ENCODE assay signal across 17 cellular contexts in genomic region chr9:108910914-108911313, GRCh38. TPM values are rescaled to one million over a fixed set of nuclear protein-coding genes. Genes with fewer than 3 reads are reported as not detected.
A peak's percentile ranks its signal among the peaks of the same experiment; 100 is the strongest.
DNase-seq lines count a peak whose midpoint lies in the region; ATAC-seq and TF ChIP-seq lines count a peak whose summit lies in the region.
"Had no signal": no experiment of that assay in that cellular context is flagged by ENCODE, and none has a peak within 500 bp of the region (broad histone marks: within the 10 kb centered on the region; RNA-seq: fewer than 3 reads in every experiment).

No MANE protein-coding gene starts in this region.

- POLR2A ChIA-PET in MCF 10A (lab: Yijun Ruan, JAX) = no interaction called here

- peaks cover 79% of the 10 kb centered on the region for H3K36me3 Mint-ChIP-seq in MCF 10A (ENCODE audit: insufficient read depth, unreplicated experiment)
- peaks cover 35% of the 10 kb centered on the region for H3K36me3 Mint-ChIP-seq in HFFc6 (ENCODE audit: low read depth)
- H3K36me3 Mint-ChIP-seq in type B pancreatic cell = peaks cover 40% of the 10 kb centered on the region

- H3K27ac Mint-ChIP-seq in MCF 10A (ENCODE audit: low read depth, unreplicated experiment) (peak overlapping the region; percentile 29), HFFc6 (peak overlapping the region; percentile 27; the same call in 1 of the 2 replicates), type B pancreatic cell (peak overlapping the region; percentile 83)

- no peaks in the 10 kb centered on the region for H3K27me3 ChIP-seq in breast epithelium

- no TSS peak for BruUV-seq in MCF 10A (replicated peaks; lab: Mats Ljungman, UMichigan)

- no peak overlapping the region for H3K4me3 Mint-ChIP-seq in MCF 10A (ENCODE audit: unreplicated experiment)
- H3K4me3 Mint-ChIP-seq in HFFc6 = no peak overlapping the region
- H3K4me3 Mint-ChIP-seq in type B pancreatic cell = peak overlapping the region; percentile 26

- H3K9me3 Mint-ChIP-seq in MCF 10A (ENCODE audit: unreplicated experiment) = no peaks in the 10 kb centered on the region
- H3K9me3 Mint-ChIP-seq in HFFc6 = no peaks in the 10 kb centered on the region
- no peaks in the 10 kb centered on the region for H3K9me3 Mint-ChIP-seq in type B pancreatic cell

- CTCF ChIA-PET in MCF 10A (lab: Yijun Ruan, JAX) = interaction anchor here (1.2 kb wide), 1 partner anchor 19 kb away, joined by 5 read pairs; no protein-coding TSS in a partner anchor

- H3K4me3 ChIP-seq in breast epithelium = no peak overlapping the region
- H3K4me3 ChIP-seq: HAP-1, K562 had no signal

- H3K9me3 ChIP-seq in breast epithelium = no peaks in the 10 kb centered on the region
- H3K9me3 ChIP-seq: HAP-1 had no signal

- no peaks in the 10 kb centered on the region for H3K27me3 Mint-ChIP-seq in MCF 10A (ENCODE audit: insufficient read depth, unreplicated experiment)
- no peaks in the 10 kb centered on the region for H3K27me3 Mint-ChIP-seq in HFFc6 (ENCODE audit: insufficient read depth)
- no peaks in the 10 kb centered on the region for H3K27me3 Mint-ChIP-seq in type B pancreatic cell

- TF ChIP-seq POLR2A in breast epithelium (IDR thresholded peaks at IDR 0.05) = no peak

- TF ChIP-seq CTCF in MCF 10A (IDR thresholded peaks at IDR 0.05; ENCODE audit: unreplicated experiment) = no peak
- no peak for TF ChIP-seq CTCF in breast epithelium (IDR thresholded peaks at IDR 0.05)
- no peak for TF ChIP-seq CTCF in HFFc6 (IDR thresholded peaks at IDR 0.05)
- TF ChIP-seq CTCF in type B pancreatic cell (conservative IDR thresholded peaks at IDR 0.05) = no peak

- no peak overlapping the region for H3K27ac ChIP-seq in breast epithelium

- ATAC-seq in HG02763 (IDR thresholded peaks at IDR 0.05; ENCODE audit: unreplicated experiment) = no peak
- ATAC-seq: K562 had no signal

- H3K4me1 Mint-ChIP-seq in MCF 10A (ENCODE audit: insufficient read depth, unreplicated experiment) (no peaks in the 10 kb centered on the region), HFFc6 (ENCODE audit: low read depth) (no peaks in the 10 kb centered on the region), type B pancreatic cell (ENCODE audit: unreplicated experiment) (no peaks in the 10 kb centered on the region)

- intact Hi-C loops in MCF 10A (cut with micrococcal nuclease) = no loop called here
- intact Hi-C loops in breast epithelium (cut with DNase I; ENCODE audit: low total_unique reads) = no loop called here

- H3K36me3 ChIP-seq in breast epithelium = peaks cover 4% of the 10 kb centered on the region

- DNase-seq in MCF 10A (ENCODE audit: unreplicated experiment) = no peak
- no peak for DNase-seq in breast epithelium (ENCODE audit: low spot score in 2 of 2)
- no peak for DNase-seq in HFFc6
- DNase-seq in fibroblast of peridontal ligament (ENCODE audit: extremely low read depth) = peak; percentile 23
- no peak for DNase-seq in type B pancreatic cell (ENCODE audit: extremely low spot score, unreplicated experiment)
- DNase-seq in occipital lobe (lab: John Stamatoyannopoulos, UW) = no peak
- DNase-seq: C1 segment of cervical spinal cord, Calu3, NCI-H1417 treated with DMSO at 0.1 percent for 48 hours, NCI-H1930, NCI-H446, NCI-H69, Right ventricle myocardium superior had no signal

- H3K4me1 ChIP-seq in breast epithelium = no peaks in the 10 kb centered on the region
- H3K4me1 ChIP-seq: HAP-1 had no signal

RNA-seq across cellular contexts. Expression of gene ELP1, which starts 23.0 kb away (rescaled TPM):
- total RNA-seq in MCF 10A (2022) (36.9 and 39.6 TPM in 2 replicates), breast epithelium (10 to 100 TPM; 18.2 to 27.8 (median 22.6) TPM), type B pancreatic cell (ENCODE audit: low replicate concordance) (42.5 and 45.8 TPM in 2 replicates), occipital lobe (52.7 TPM)
- total RNA-seq in HFFc6 (2021; fragmentation: NEBNext Ultra II Directional; extraction: Animal tissue kit (Norgen Biotek cat#: 25700)) = 10 to 100 TPM; 24.8 to 37.2 (median 35.2) TPM

RNA-seq across cellular contexts. Expression of gene ABITRAM, which starts 23.3 kb away (rescaled TPM):
- 39.4 and 45.5 TPM in 2 replicates for total RNA-seq in MCF 10A (2022)
- total RNA-seq in breast epithelium = 10 to 100 TPM in 1 of 3 donors, 1 to 10 TPM in 2; 9.1 to 13.9 (median 9.5) TPM
- total RNA-seq in HFFc6 (2021; fragmentation: NEBNext Ultra II Directional; extraction: Animal tissue kit (Norgen Biotek cat#: 25700)) = 10 to 100 TPM; 12.5 to 14.0 (median 13.1) TPM
- total RNA-seq in type B pancreatic cell (ENCODE audit: low replicate concordance) = 19.4 and 21.7 TPM in 2 replicates
- total RNA-seq in occipital lobe = 8.9 TPM

RNA-seq across cellular contexts. Expression of gene ACTL7A, which starts 48.8 kb away (rescaled TPM):
- total RNA-seq in MCF 10A (2022) (not detected in 2 replicates), breast epithelium (not detected), type B pancreatic cell (ENCODE audit: low replicate concordance) (not detected in 2 replicates), occipital lobe (not detected)
- total RNA-seq in HFFc6 (2021; fragmentation: NEBNext Ultra II Directional; extraction: Animal tissue kit (Norgen Biotek cat#: 25700)) = not detected
- total RNA-seq: A673, Calu3, K562, Right ventricle myocardium superior had no signal

RNA-seq across cellular contexts. Expression of gene ACTL7B, which starts 55.1 kb away (rescaled TPM):
- total RNA-seq in MCF 10A (2022) = not detected in 2 replicates
- total RNA-seq in breast epithelium = under 1 TPM in 1 of 3 donors, not detected in 2; 0.16 TPM
- total RNA-seq in HFFc6 (2021; fragmentation: NEBNext Ultra II Directional; extraction: Animal tissue kit (Norgen Biotek cat#: 25700)) = not detected
- not detected in 2 replicates for total RNA-seq in type B pancreatic cell (ENCODE audit: low replicate concordance)
- total RNA-seq in occipital lobe = not detected
- total RNA-seq: A673, Calu3, K562, Right ventricle myocardium superior had no signal

Comparison
In these comparisons a context has a peak if more than half of its experiments do, and no peak if none do; other contexts are left out.
1. H3K27ac Mint-ChIP-seq: peak in every context shown above with its lines; median percentile 83 in type B pancreatic cell; 29 in MCF 10A; 27 in HFFc6.